Comparison of ENCODE assay signal across 8 cellular contexts in genomic region chr12:111368684-111369495, GRCh38.
A peak's percentile ranks its signal among the peaks of the same experiment; 100 is the strongest.
DNase-seq lines count a peak whose midpoint lies in the region; ATAC-seq lines count a peak whose summit lies in the region.

A gene with protein sequence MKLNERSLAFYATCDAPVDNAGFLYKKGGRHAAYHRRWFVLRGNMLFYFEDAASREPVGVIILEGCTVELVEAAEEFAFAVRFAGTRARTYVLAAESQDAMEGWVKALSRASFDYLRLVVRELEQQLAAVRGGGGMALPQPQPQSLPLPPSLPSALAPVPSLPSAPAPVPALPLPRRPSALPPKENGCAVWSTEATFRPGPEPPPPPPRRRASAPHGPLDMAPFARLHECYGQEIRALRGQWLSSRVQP (minus strand): TSS chr12:111369095. CDS start chr12:111363427, 5,668 bp downstream.

- DNase-seq in AG08395 (ENCODE audit: low spot score) (peak; percentile 98), NCI-H446 (lab: John Stamatoyannopoulos, UW) (peak; percentile 28 to 72)
- DNase-seq in activated CD4-positive, alpha-beta T cell treated with anti-CD3 and anti-CD28 coated beads for 4 hours: peak; percentile 77
- peak; percentile 53 to 75 for DNase-seq in stimulated activated CD4-positive, alpha-beta T cell treated with anti-CD3 and anti-CD28 coated beads, Interleukin-15, amount 100 ng/mL, for 48 hours (ENCODE audit: low read depth in 2 of 2)

- peak; percentile 89 for ATAC-seq in GM18909 (IDR thresholded peaks at IDR 0.05; ENCODE audit: poor library complexity, unreplicated experiment)
- ATAC-seq in HG03159 (IDR thresholded peaks at IDR 0.05; ENCODE audit: unreplicated experiment): peak; percentile 92

- H3K27ac ChIP-seq in cingulate gyrus (ENCODE audit: low read depth, low read length) (peak within 1 kb of the TSS; percentile 1), layer of hippocampus (ENCODE audit: low read depth, low read length) (peak within 1 kb of the TSS; percentile 46)

- no peaks in the 10 kb centered on the region for H3K27me3 ChIP-seq in layer of hippocampus (ENCODE audit: control insufficient read depth, insufficient read depth, low read length)

Comparison
In these comparisons a context has a peak if more than half of its experiments do, and no peak if none do; other contexts are left out.
1. Peak in every context shown above with its lines: DNase-seq, ATAC-seq and H3K27ac ChIP-seq.